In the genomic region with DNA sequence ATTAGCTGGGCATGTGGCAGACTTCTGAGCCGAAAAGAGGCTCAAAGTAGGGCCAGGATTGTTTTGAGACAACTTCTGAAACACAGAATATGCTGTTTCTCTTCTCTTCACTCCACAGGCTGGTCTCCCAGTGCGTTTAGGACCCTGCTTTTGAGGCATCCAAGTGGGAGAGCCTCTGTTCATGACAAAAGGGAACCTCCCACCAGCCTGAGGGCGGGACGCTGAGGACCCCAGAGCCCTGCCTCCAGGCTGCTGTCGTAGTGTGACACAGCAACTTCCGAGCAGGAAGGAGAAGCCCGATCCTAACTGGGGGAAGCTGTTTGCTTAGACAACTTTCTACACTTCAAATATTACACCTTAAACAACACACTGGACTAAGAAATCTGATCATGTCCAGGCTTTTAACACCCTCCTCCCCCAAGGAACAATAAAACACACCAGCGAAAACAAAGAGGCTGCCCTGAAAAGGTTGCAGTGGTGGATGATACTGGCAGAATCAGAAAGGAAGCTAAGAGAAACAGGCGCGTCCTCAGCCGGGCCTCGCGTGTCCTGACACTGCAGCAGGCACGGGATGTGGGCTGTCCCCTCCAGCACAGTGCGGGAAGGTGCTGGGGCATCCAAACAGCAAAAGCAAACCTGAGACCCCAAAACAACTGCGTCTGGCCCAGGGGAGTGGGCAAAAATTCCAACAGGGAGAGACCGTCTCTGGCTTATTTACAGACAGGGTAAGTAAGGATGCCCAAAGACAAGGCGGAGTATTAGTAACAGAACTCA, we compare ENCODE assay signal across 8 cellular contexts. TPM values are rescaled to one million over a fixed set of nuclear protein-coding genes. Genes with fewer than 3 reads are reported as not detected.
DNase-seq lines count a peak whose midpoint lies in the region; ATAC-seq and TF ChIP-seq lines count a peak whose summit lies in the region.

No MANE protein-coding gene starts in this region.

- H3K79me2 ChIP-seq in OCI-LY3 (ENCODE audit: low read length): peaks cover 97% of the 10 kb centered on the region

- H3K9ac ChIP-seq in OCI-LY3 (ENCODE audit: low read length): peak overlapping the region; percentile 32; the same call in 1 of the 2 replicates

- peaks cover 71% of the 10 kb centered on the region for H3K4me1 ChIP-seq in CD8-positive, alpha-beta T cell (ENCODE audit: insufficient read depth, low read length)
- peaks cover 64% of the 10 kb centered on the region for H3K4me1 ChIP-seq in OCI-LY3 (ENCODE audit: low read length)
- H3K4me1 ChIP-seq in ovary (ENCODE audit: insufficient read depth): peaks cover 23% of the 10 kb centered on the region

- no peaks in the 10 kb centered on the region for H3K9me3 ChIP-seq in CD8-positive, alpha-beta T cell (ENCODE audit: low read length)
- H3K9me3 ChIP-seq in OCI-LY3 (ENCODE audit: insufficient read depth, low read length): no peaks in the 10 kb centered on the region
- no peaks in the 10 kb centered on the region for H3K9me3 ChIP-seq in ovary

- H3K9me3 Mint-ChIP-seq in CD8-positive, alpha-beta T cell: no peaks in the 10 kb centered on the region
- no peaks in the 10 kb centered on the region for H3K9me3 Mint-ChIP-seq in activated naive CD8-positive, alpha-beta T cell treated with anti-CD3 and anti-CD28 coated beads for 36 hours

- peaks cover 6% of the 10 kb centered on the region for H3K36me3 Mint-ChIP-seq in CD8-positive, alpha-beta T cell
- H3K36me3 Mint-ChIP-seq in activated naive CD8-positive, alpha-beta T cell treated with anti-CD3 and anti-CD28 coated beads for 36 hours: peaks cover 3% of the 10 kb centered on the region

- peaks cover 94% of the 10 kb centered on the region for H3K4me1 Mint-ChIP-seq in CD8-positive, alpha-beta T cell (ENCODE audit: low read depth)
- peaks cover 89% of the 10 kb centered on the region for H3K4me1 Mint-ChIP-seq in activated naive CD8-positive, alpha-beta T cell treated with anti-CD3 and anti-CD28 coated beads for 36 hours

- no peak for TF ChIP-seq CTCF in CD8-positive, alpha-beta T cell (IDR thresholded peaks at IDR 0.05)
- no peak for TF ChIP-seq CTCF in OCI-LY3 (IDR thresholded peaks at IDR 0.05; ENCODE audit: low read depth, low read length)
- no peak for TF ChIP-seq CTCF in ovary (IDR thresholded peaks at IDR 0.05)

- peak; percentile 72 for TF ChIP-seq POLR2A in ovary (IDR thresholded peaks at IDR 0.05)

- peak; percentile 74 for ATAC-seq in CD8-positive, alpha-beta T cell
- peak; percentile 37 for ATAC-seq in GM19324 (IDR thresholded peaks at IDR 0.05; ENCODE audit: low FRiP score, unreplicated experiment)
- ATAC-seq in HG03378 (IDR thresholded peaks at IDR 0.05; ENCODE audit: unreplicated experiment): peak; percentile 38
- peak; percentile 89 for ATAC-seq in Right ventricle myocardium superior (ENCODE audit: poor library complexity)

- H3K27ac ChIP-seq in CD8-positive, alpha-beta T cell (ENCODE audit: low read depth, low read length): peak overlapping the region; percentile 50
- no peak overlapping the region for H3K27ac ChIP-seq in OCI-LY3 (ENCODE audit: low read length)
- peak overlapping the region; percentile 53 to 88 for H3K27ac ChIP-seq in ovary

- peak in 5 of 7 experiments; percentile 45 to 75 (median 57) for DNase-seq in CD8-positive, alpha-beta T cell
- DNase-seq in activated naive CD8-positive, alpha-beta T cell treated with anti-CD3 and anti-CD28 coated beads for 36 hours: peak; percentile 71
- DNase-seq in Right ventricle myocardium superior (peak; percentile 89), ovary (peak; percentile 77 to 82 (median 80)), cerebellum (ENCODE audit: low spot score) (no peak)

- intact Hi-C loops in CD8-positive, alpha-beta T cell (cut with DNase I, micrococcal nuclease): loop anchor here (1.0 to 10.0 kb wide), 8 partner anchors 8 to 413 kb away; a partner anchor contains a TSS
- intact Hi-C loops in Right ventricle myocardium superior (cut with DNase I) (loop anchor here (2.0 to 5.0 kb wide), 2 partner anchors 37 to 220 kb away; no protein-coding TSS in a partner anchor), ovary (cut with DNase I) (loop anchor here in 3 of 4 donors (2.0 to 5.0 kb wide), 4 partner anchors 106 to 223 kb away; no protein-coding TSS in a partner anchor)

- peak overlapping the region; percentile 89 for H3K4me3 Mint-ChIP-seq in CD8-positive, alpha-beta T cell
- peak overlapping the region; percentile 88 for H3K4me3 Mint-ChIP-seq in activated naive CD8-positive, alpha-beta T cell treated with anti-CD3 and anti-CD28 coated beads for 36 hours

- H2AFZ ChIP-seq in OCI-LY3 (ENCODE audit: low read depth, low read length): no peak overlapping the region

- no peaks in the 10 kb centered on the region for H3K27me3 Mint-ChIP-seq in CD8-positive, alpha-beta T cell (ENCODE audit: low read depth)
- no peaks in the 10 kb centered on the region for H3K27me3 Mint-ChIP-seq in activated naive CD8-positive, alpha-beta T cell treated with anti-CD3 and anti-CD28 coated beads for 36 hours

- 1 to 5% (median 2%) methylated on average over 18 of the region's 18 CpGs for WGBS in ovary, 3 donors

- CTCF ChIA-PET in CD8-positive, alpha-beta T cell (lab: Charles Lee): interaction anchor here (0.9 to 14.8 kb wide), 17 partner anchors 8 to 224 kb away, joined by 3 to 222 read pairs (median 10); a partner anchor contains a TSS

- H3K4me2 ChIP-seq in OCI-LY3 (ENCODE audit: low read length): peak overlapping the region; percentile 88

- TF ChIP-seq EP300 in ovary (IDR thresholded peaks at IDR 0.05): no peak

- H3K36me3 ChIP-seq in CD8-positive, alpha-beta T cell (ENCODE audit: insufficient read depth, low read length): no peaks in the 10 kb centered on the region
- no peaks in the 10 kb centered on the region for H3K36me3 ChIP-seq in OCI-LY3 (replicated peaks; ENCODE audit: low read depth, low read length)
- no peaks in the 10 kb centered on the region for H3K36me3 ChIP-seq in ovary

- H4K20me1 ChIP-seq in OCI-LY3 (ENCODE audit: insufficient read depth, low read length): peaks cover 95% of the 10 kb centered on the region

- peak overlapping the region; percentile 47 for H3K4me3 ChIP-seq in CD8-positive, alpha-beta T cell (ENCODE audit: low read depth, low read length)
- H3K4me3 ChIP-seq in OCI-LY3 (ENCODE audit: low read length) (peak overlapping the region; percentile 69), ovary (peak overlapping the region; percentile 46)

- POLR2A ChIA-PET in CD8-positive, alpha-beta T cell (lab: Charles Lee): interaction anchor here (0.6 to 5.2 kb wide), 11 partner anchors 9 to 509 kb away, joined by 3 to 48 read pairs (median 3); a partner anchor contains a TSS

- peak overlapping the region; percentile 93 for H3K27ac Mint-ChIP-seq in CD8-positive, alpha-beta T cell
- peak overlapping the region; percentile 92 for H3K27ac Mint-ChIP-seq in activated naive CD8-positive, alpha-beta T cell treated with anti-CD3 and anti-CD28 coated beads for 36 hours

- H3K27me3 ChIP-seq in CD8-positive, alpha-beta T cell (ENCODE audit: insufficient read depth, low read length): no peaks in the 10 kb centered on the region
- no peaks in the 10 kb centered on the region for H3K27me3 ChIP-seq in OCI-LY3 (ENCODE audit: low read depth, low read length)
- no peaks in the 10 kb centered on the region for H3K27me3 ChIP-seq in ovary

RNA-seq across cellular contexts. Expression of a gene that starts 9.3 kb away (rescaled TPM):
- total RNA-seq in CD8-positive, alpha-beta T cell: 10 to 100 TPM; 47.5 to 48.8 TPM
- 10 to 100 TPM; 22.7 to 23.3 TPM for total RNA-seq in activated naive CD8-positive, alpha-beta T cell treated with anti-CD3 and anti-CD28 coated beads for 36 hours
- 12.8 TPM for total RNA-seq in Right ventricle myocardium superior
- 10 to 100 TPM; 11.0 to 26.8 (median 21.8) TPM for total RNA-seq in ovary
- polyA plus RNA-seq in ovary: 10 to 100 TPM in 1 of 2 donors, 1 to 10 TPM in 1; 9.9 to 20.8 TPM
- 5.8 TPM for total RNA-seq in cerebellum

Comparison
In these comparisons a context has a peak if more than half of its experiments do, and no peak if none do; other contexts are left out.
1. ATAC-seq: peak in every context shown above with its lines; median percentile 89 in Right ventricle myocardium superior; 74 in CD8-positive, alpha-beta T cell; 38 in HG03378; 37 in GM19324.